In genomic region chr17:50687200-50688066, GRCh38 we compare ENCODE assay signal across 13 cellular contexts. TPM values are rescaled to one million over a fixed set of nuclear protein-coding genes. Genes with fewer than 3 reads are reported as not detected.
DNase-seq lines count a peak whose midpoint lies in the region; ATAC-seq, FAIRE-seq and TF ChIP-seq lines count a peak whose summit lies in the region.
"Had no signal": no experiment of that assay in that cellular context is flagged by ENCODE, and none has a peak within 500 bp of the region (broad histone marks: within the 10 kb centered on the region; RNA-seq: fewer than 3 reads in every experiment).

No MANE protein-coding gene starts in this region.

- H3K4me1 ChIP-seq in HEK293 (ENCODE audit: control insufficient read depth, insufficient read depth, low read length) (peaks cover 6% of the 10 kb centered on the region; the same call in 1 of the 2 replicates), astrocyte (ENCODE audit: insufficient read depth, low read length) (peaks cover 37% of the 10 kb centered on the region), stomach smooth muscle (ENCODE audit: control insufficient read depth, insufficient read depth, low read length) (peaks cover 61% of the 10 kb centered on the region)

- no peaks in the 10 kb centered on the region for H4K20me1 ChIP-seq in astrocyte (ENCODE audit: insufficient read depth, low read length)

- no peaks in the 10 kb centered on the region for H3K9me3 ChIP-seq in HEK293 (ENCODE audit: control insufficient read depth, insufficient read depth, low read depth, low read length)
- H3K9me3 ChIP-seq in astrocyte (ENCODE audit: insufficient read depth, low read depth, low read length): no peaks in the 10 kb centered on the region
- no peaks in the 10 kb centered on the region for H3K9me3 ChIP-seq in stomach smooth muscle (ENCODE audit: control insufficient read depth in 2 of 2, low read length in 2 of 2)

- H3K4me3 ChIP-seq in HEK293 (ENCODE audit: low read depth, low read length) (no peak overlapping the region), astrocyte (ENCODE audit: insufficient read depth, low read depth, low read length) (no peak overlapping the region), stomach smooth muscle (ENCODE audit: low read length in 2 of 2) (peak overlapping the region; percentile 8 to 49)

- no peak overlapping the region for H3K27ac ChIP-seq in HEK293 (ENCODE audit: extremely low read depth, low read depth, low read length)
- peak overlapping the region; percentile 11 for H3K27ac ChIP-seq in astrocyte (ENCODE audit: low read depth, low read length)
- peak overlapping the region; percentile 94 for H3K27ac ChIP-seq in stomach smooth muscle (ENCODE audit: low read length)

- H3K36me3 Mint-ChIP-seq in astrocyte (ENCODE audit: low read depth, unreplicated experiment): no peaks in the 10 kb centered on the region
- peaks cover under 1% of the 10 kb centered on the region for H3K36me3 Mint-ChIP-seq in activated T-helper 17 cell treated with anti-CD3 and anti-CD28 coated beads, Interleukin-2, amount 50 U/mL, for 72 hours (ENCODE audit: low read depth)
- no peaks in the 10 kb centered on the region for H3K36me3 Mint-ChIP-seq in activated naive CD8-positive, alpha-beta T cell treated with anti-CD3 and anti-CD28 coated beads, Interleukin-2, amount 50 U/mL, for 24 hours (ENCODE audit: low read depth)

- H3K27me3 ChIP-seq in astrocyte (ENCODE audit: insufficient read depth, low read length) (no peaks in the 10 kb centered on the region), stomach smooth muscle (ENCODE audit: control insufficient read depth in 1 of 2, insufficient read depth in 2 of 2, low read length in 2 of 2) (no peaks in the 10 kb centered on the region)

- H3K27me3 Mint-ChIP-seq in astrocyte (ENCODE audit: low read depth, unreplicated experiment): peaks cover 2% of the 10 kb centered on the region
- peaks cover 2% of the 10 kb centered on the region for H3K27me3 Mint-ChIP-seq in activated T-helper 17 cell treated with anti-CD3 and anti-CD28 coated beads, Interleukin-2, amount 50 U/mL, for 72 hours
- H3K27me3 Mint-ChIP-seq in activated naive CD8-positive, alpha-beta T cell treated with anti-CD3 and anti-CD28 coated beads, Interleukin-2, amount 50 U/mL, for 24 hours: peaks cover 2% of the 10 kb centered on the region

- POLR2A ChIA-PET in HEK293 (lab: Yijun Ruan, JAX): interaction anchor here (0.7 to 1.1 kb wide), 2 partner anchors 32 to 65 kb away, joined by 3 read pairs; partner anchors contain the start of gene LUC7L3

- H3K9ac ChIP-seq in astrocyte (ENCODE audit: low read length) (no peak overlapping the region), stomach smooth muscle (ENCODE audit: low read length in 2 of 2) (peak overlapping the region; percentile 5 to 55)

- CTCF ChIA-PET in HEK293 (lab: Yijun Ruan, JAX): interaction anchor here (0.9 to 5.0 kb wide), 4 partner anchors 10 to 137 kb away, joined by 3 to 32 read pairs (median 6); no protein-coding TSS in a partner anchor

- peak overlapping the region; percentile 24 for H2AFZ ChIP-seq in astrocyte (ENCODE audit: low read depth, low read length)

- no peak for FAIRE-seq in astrocyte (lab: Jason Lieb, UNC)
- FAIRE-seq: bronchial epithelial cell had no signal

- no peaks in the 10 kb centered on the region for H3K79me2 ChIP-seq in astrocyte (ENCODE audit: insufficient read depth, low read length)

- no peak for TF ChIP-seq CTCF in HEK293 (tag by site-specific recombination; IDR thresholded peaks at IDR 0.05)
- TF ChIP-seq CTCF in astrocyte (IDR thresholded peaks at IDR 0.05; ENCODE audit: insufficient read depth, low read depth, low read length): no peak

- H3K27ac Mint-ChIP-seq in astrocyte (ENCODE audit: unreplicated experiment): no peak overlapping the region
- no peak overlapping the region for H3K27ac Mint-ChIP-seq in activated T-helper 17 cell treated with anti-CD3 and anti-CD28 coated beads, Interleukin-2, amount 50 U/mL, for 72 hours
- H3K27ac Mint-ChIP-seq in activated naive CD8-positive, alpha-beta T cell treated with anti-CD3 and anti-CD28 coated beads, Interleukin-2, amount 50 U/mL, for 24 hours: no peak overlapping the region
- H3K27ac Mint-ChIP-seq: natural killer cell treated with Interleukin-12 subunit alpha and Interleukin-12 subunit beta and Interleukin-15 and Interleukin-18, amount 100 ng/mL, for 72 hours had no signal

- H3K4me2 ChIP-seq in astrocyte (ENCODE audit: low read length): peak overlapping the region; percentile 71

- DNase-seq in astrocyte (ENCODE audit: low read depth) (peak; percentile 33), iPS-NIHi11 (ENCODE audit: low spot score) (peak; percentile 52), pons (ENCODE audit: low spot score) (no peak), amygdala (lab: John Stamatoyannopoulos, UW) (no peak)
- no peak for DNase-seq in activated naive CD8-positive, alpha-beta T cell treated with anti-CD3 and anti-CD28 coated beads, Interleukin-2, amount 50 U/mL, for 24 hours
- DNase-seq: activated CD8-positive, alpha-beta memory T cell treated with anti-CD3 and anti-CD28 coated beads for 24 hours; glutamatergic neuron; NCI-H2029 treated with DMSO at 0.1 percent for 48 hours had no signal

- peaks cover 0 to 7% of the 10 kb centered on the region in 2 experiments; a peak in 1 of 3 replicates for H3K36me3 ChIP-seq in HEK293 (ENCODE audit: control insufficient read depth in 2 of 2, insufficient read depth in 1 of 2, low read length in 2 of 2)
- no peaks in the 10 kb centered on the region for H3K36me3 ChIP-seq in astrocyte (ENCODE audit: insufficient read depth, low read length)
- H3K36me3 ChIP-seq in stomach smooth muscle (ENCODE audit: control insufficient read depth in 2 of 2, insufficient read depth in 2 of 2, low read length in 2 of 2): no peaks in the 10 kb centered on the region

- ATAC-seq in activated T-helper 17 cell treated with anti-CD3 and anti-CD28 coated beads, Interleukin-2, amount 50 U/mL, for 72 hours (replicated peaks): no peak
- no peak for ATAC-seq in activated naive CD8-positive, alpha-beta T cell treated with anti-CD3 and anti-CD28 coated beads, Interleukin-2, amount 50 U/mL, for 24 hours
- ATAC-seq: natural killer cell treated with Interleukin-12 subunit alpha and Interleukin-12 subunit beta and Interleukin-15 and Interleukin-18, amount 100 ng/mL, for 72 hours had no signal

- no peaks in the 10 kb centered on the region for H3K9me3 Mint-ChIP-seq in astrocyte (ENCODE audit: unreplicated experiment)
- no peaks in the 10 kb centered on the region for H3K9me3 Mint-ChIP-seq in activated T-helper 17 cell treated with anti-CD3 and anti-CD28 coated beads, Interleukin-2, amount 50 U/mL, for 72 hours
- H3K9me3 Mint-ChIP-seq in activated naive CD8-positive, alpha-beta T cell treated with anti-CD3 and anti-CD28 coated beads, Interleukin-2, amount 50 U/mL, for 24 hours: no peaks in the 10 kb centered on the region
- H3K9me3 Mint-ChIP-seq: natural killer cell treated with Interleukin-12 subunit alpha and Interleukin-12 subunit beta and Interleukin-15 and Interleukin-18, amount 100 ng/mL, for 72 hours had no signal

- H3K4me3 Mint-ChIP-seq in astrocyte (ENCODE audit: unreplicated experiment): no peak overlapping the region
- no peak overlapping the region for H3K4me3 Mint-ChIP-seq in activated T-helper 17 cell treated with anti-CD3 and anti-CD28 coated beads, Interleukin-2, amount 50 U/mL, for 72 hours
- H3K4me3 Mint-ChIP-seq in activated naive CD8-positive, alpha-beta T cell treated with anti-CD3 and anti-CD28 coated beads, Interleukin-2, amount 50 U/mL, for 24 hours: no peak overlapping the region
- H3K4me3 Mint-ChIP-seq: natural killer cell treated with Interleukin-12 subunit alpha and Interleukin-12 subunit beta and Interleukin-15 and Interleukin-18, amount 100 ng/mL, for 72 hours had no signal

- H3K4me1 Mint-ChIP-seq in astrocyte (ENCODE audit: low read depth, unreplicated experiment): peaks cover 35% of the 10 kb centered on the region
- no peaks in the 10 kb centered on the region for H3K4me1 Mint-ChIP-seq in activated T-helper 17 cell treated with anti-CD3 and anti-CD28 coated beads, Interleukin-2, amount 50 U/mL, for 72 hours
- no peaks in the 10 kb centered on the region for H3K4me1 Mint-ChIP-seq in activated naive CD8-positive, alpha-beta T cell treated with anti-CD3 and anti-CD28 coated beads, Interleukin-2, amount 50 U/mL, for 24 hours

TF ChIP-seq in HEK293, 187 proteins besides CTCF, POLR2A, EP300 and RAD21 (continues in another document):
- TF ChIP-seq, protein P1, sequence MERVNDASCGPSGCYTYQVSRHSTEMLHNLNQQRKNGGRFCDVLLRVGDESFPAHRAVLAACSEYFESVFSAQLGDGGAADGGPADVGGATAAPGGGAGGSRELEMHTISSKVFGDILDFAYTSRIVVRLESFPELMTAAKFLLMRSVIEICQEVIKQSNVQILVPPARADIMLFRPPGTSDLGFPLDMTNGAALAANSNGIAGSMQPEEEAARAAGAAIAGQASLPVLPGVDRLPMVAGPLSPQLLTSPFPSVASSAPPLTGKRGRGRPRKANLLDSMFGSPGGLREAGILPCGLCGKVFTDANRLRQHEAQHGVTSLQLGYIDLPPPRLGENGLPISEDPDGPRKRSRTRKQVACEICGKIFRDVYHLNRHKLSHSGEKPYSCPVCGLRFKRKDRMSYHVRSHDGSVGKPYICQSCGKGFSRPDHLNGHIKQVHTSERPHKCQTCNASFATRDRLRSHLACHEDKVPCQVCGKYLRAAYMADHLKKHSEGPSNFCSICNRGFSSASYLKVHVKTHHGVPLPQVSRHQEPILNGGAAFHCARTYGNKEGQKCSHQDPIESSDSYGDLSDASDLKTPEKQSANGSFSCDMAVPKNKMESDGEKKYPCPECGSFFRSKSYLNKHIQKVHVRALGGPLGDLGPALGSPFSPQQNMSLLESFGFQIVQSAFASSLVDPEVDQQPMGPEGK (tag by site-specific recombination; IDR thresholded peaks at IDR 0.05): no peak
- TF ChIP-seq ZFHX2 (tag by site-specific recombination; conservative IDR thresholded peaks at IDR 0.05) (0 out of 2 replicates have a peak, but pooled peaks have one; percentile 34), TRIM28 (IDR thresholded peaks at IDR 0.05; ENCODE audit: borderline replicate concordance, low read length) (0 out of 2 replicates have a peak, but pooled peaks have one; percentile 22), ZIC2 (tag by site-specific recombination; IDR thresholded peaks at IDR 0.05) (peak; percentile 75; the same call in 1 of the 2 replicates), ZNF202 (tag by site-specific recombination; IDR thresholded peaks at IDR 0.05; ENCODE audit: borderline replicate concordance) (no peak), ZNF776 (tag by site-specific recombination; IDR thresholded peaks at IDR 0.05; ENCODE audit: borderline replicate concordance) (no peak), EGR2 (tag by site-specific recombination; IDR thresholded peaks at IDR 0.05; ENCODE audit: low read depth) (peak; percentile 48; the same call in 1 of the 2 replicates), KLF10 (tag by site-specific recombination; IDR thresholded peaks at IDR 0.05) (no peak)

RNA-seq across cellular contexts. Expression of gene ANKRD40, which starts 20.3 kb away (rescaled TPM):
- 37.0 and 38.3 TPM in 2 replicates for total RNA-seq in astrocyte
- 10 to 100 TPM; 13.0 to 29.9 TPM for total RNA-seq in activated T-helper 17 cell treated with anti-CD3 and anti-CD28 coated beads, Interleukin-2, amount 50 U/mL, for 72 hours

RNA-seq across cellular contexts. Expression of gene LUC7L3, which starts 32.0 kb away (rescaled TPM):
- 85.1 and 93.0 TPM in 2 replicates for total RNA-seq in astrocyte
- 100 to 1,000 TPM; 113 to 142 TPM for total RNA-seq in activated T-helper 17 cell treated with anti-CD3 and anti-CD28 coated beads, Interleukin-2, amount 50 U/mL, for 72 hours

RNA-seq across cellular contexts. Expression of gene ABCC3, which starts 52.8 kb away (rescaled TPM):
- 0.41 and 0.55 TPM in 2 replicates for total RNA-seq in astrocyte
- under 1 TPM in 1 of 2 donors, not detected in 1; 0.40 TPM for total RNA-seq in activated T-helper 17 cell treated with anti-CD3 and anti-CD28 coated beads, Interleukin-2, amount 50 U/mL, for 72 hours
- total RNA-seq: natural killer cell treated with Interleukin-12 subunit alpha and Interleukin-12 subunit beta and Interleukin-15 and Interleukin-18, amount 100 ng/mL, for 72 hours had no signal

Comparison
In these comparisons a context has a peak if more than half of its experiments do, and no peak if none do; other contexts are left out.
1. H3K4me3 ChIP-seq: peak in stomach smooth muscle (2 of 2); none in HEK293 (single experiment) and astrocyte (single experiment).
2. DNase-seq: peak in astrocyte (single experiment) and iPS-NIHi11 (single experiment); none in pons (single experiment), amygdala (0 of 56) and activated naive CD8-positive, alpha-beta T cell treated with anti-CD3 and anti-CD28 coated beads, Interleukin-2, amount 50 U/mL, for 24 hours (single experiment).